ENCODE assay signal across 18 cellular contexts in genomic region chr18:48918660-48919415, GRCh38. TPM values are rescaled to one million over a fixed set of nuclear protein-coding genes. Genes with fewer than 3 reads are reported as not detected.
A peak's percentile ranks its signal among the peaks of the same experiment; 100 is the strongest.
DNase-seq lines count a peak whose midpoint lies in the region; ATAC-seq and TF ChIP-seq lines count a peak whose summit lies in the region.
"Had no signal": no experiment of that assay in that cellular context is flagged by ENCODE, and none has a peak within 500 bp of the region (broad histone marks: within the 10 kb centered on the region; RNA-seq: fewer than 3 reads in every experiment).

No MANE protein-coding gene starts in this region.

- H3K4me1 ChIP-seq in KMS-11 (ENCODE audit: low read depth, poor library complexity, severe bottlenecking) (peaks cover 100% of the 10 kb centered on the region), psoas muscle (peaks cover 18% of the 10 kb centered on the region)

- POLR2A ChIA-PET in CD4-positive, alpha-beta T cell (lab: Charles Lee), result no interaction called here

- H3K4me2 ChIP-seq in KMS-11, result peak overlapping the region; percentile 92

- 90 to 97% (median 91%) methylated on average over 9 of the region's 9 CpGs for WGBS in psoas muscle, 3 donors

- H3K79me2 ChIP-seq in KMS-11 (ENCODE audit: insufficient read depth, low read depth), result peaks cover 66% of the 10 kb centered on the region

- DNase-seq in CD4-positive, alpha-beta T cell, result no peak
- DNase-seq in caudate nucleus (lab: John Stamatoyannopoulos, UW) (no peak), mesothelial cell of epicardium (ENCODE audit: low spot score in 2 of 2, unreplicated experiment in 2 of 2) (no peak), psoas muscle (no peak), C1 segment of cervical spinal cord (lab: John Stamatoyannopoulos, UW) (no peak)
- no peak for DNase-seq in activated T-cell treated with anti-CD3 and anti-CD28 coated beads, Interleukin-2, amount 50 U/mL, for 1 hour
- DNase-seq: activated CD4-positive, alpha-beta memory T cell treated with anti-CD3 and anti-CD28 coated beads, Interleukin-2, amount 10 ng/mL, durations not matched to agents 7 days and 5 days; activated T-cell treated with anti-CD3 and anti-CD28 coated beads, Interleukin-2, amount 50 U/mL, for 4 hours; Calu3; foreskin keratinocyte; Kasumi-1; left ventricle myocardium superior; NCI-H1436 treated with DMSO at 0.1 percent for 48 hours; stimulated activated CD4-positive, alpha-beta T cell treated with anti-CD3 and anti-CD28 coated beads, Interleukin-4, amount 100 ng/mL, for 24 hours; WERI-Rb-1 had no signal

- peak overlapping the region; percentile 51 for H3K4me3 Mint-ChIP-seq in CD4-positive, alpha-beta T cell
- no peak overlapping the region for H3K4me3 Mint-ChIP-seq in mesothelial cell of epicardium
- H3K4me3 Mint-ChIP-seq: activated CD4-positive, alpha-beta memory T cell treated with anti-CD3 and anti-CD28 coated beads, Interleukin-2, amount 10 ng/mL, durations not matched to agents 7 days and 5 days; activated T-cell treated with anti-CD3 and anti-CD28 coated beads, Interleukin-2, amount 50 U/mL, for 4 hours had no signal

- intact Hi-C loops in CD4-positive, alpha-beta T cell (cut with DNase I, micrococcal nuclease), result loop anchor here (5.0 kb wide), 2 partner anchors 33 to 72 kb away; partner anchors contain the start of gene SMAD7 (in 1 of the 2)
- intact Hi-C loops in psoas muscle (cut with DNase I), result no loop called here

- H4K20me1 ChIP-seq in KMS-11 (ENCODE audit: insufficient read depth), result no peaks in the 10 kb centered on the region

- H3K4me1 Mint-ChIP-seq in CD4-positive, alpha-beta T cell (ENCODE audit: low read depth), result peaks cover 59% of the 10 kb centered on the region
- peaks cover 71% of the 10 kb centered on the region for H3K4me1 Mint-ChIP-seq in mesothelial cell of epicardium

- H3K27me3 Mint-ChIP-seq in CD4-positive, alpha-beta T cell, result no peaks in the 10 kb centered on the region
- H3K27me3 Mint-ChIP-seq in mesothelial cell of epicardium (ENCODE audit: low read depth), result no peaks in the 10 kb centered on the region
- H3K27me3 Mint-ChIP-seq: activated CD4-positive, alpha-beta memory T cell treated with anti-CD3 and anti-CD28 coated beads, Interleukin-2, amount 10 ng/mL, durations not matched to agents 7 days and 5 days had no signal

- ATAC-seq in CD4-positive, alpha-beta T cell (ENCODE audit: poor library complexity), result peak; percentile 21
- ATAC-seq in psoas muscle (no peak), GM19035 (IDR thresholded peaks at IDR 0.05; ENCODE audit: unreplicated experiment) (no peak)
- ATAC-seq: activated T-cell treated with anti-CD3 and anti-CD28 coated beads, Interleukin-2, amount 50 U/mL, for 4 hours; foreskin keratinocyte; left ventricle myocardium superior had no signal

- CTCF ChIA-PET in CD4-positive, alpha-beta T cell (lab: Charles Lee), result interaction anchor here (1.2 to 1.5 kb wide), 2 partner anchors 19 to 21 kb away, joined by 3 to 4 read pairs; no protein-coding TSS in a partner anchor

- peak overlapping the region; percentile 62 for H3K27ac Mint-ChIP-seq in CD4-positive, alpha-beta T cell
- H3K27ac Mint-ChIP-seq in mesothelial cell of epicardium, result peak overlapping the region; percentile 9
- H3K27ac Mint-ChIP-seq: activated CD4-positive, alpha-beta memory T cell treated with anti-CD3 and anti-CD28 coated beads, Interleukin-2, amount 10 ng/mL, durations not matched to agents 7 days and 5 days had no signal

- H3K27me3 ChIP-seq in CD4-positive, alpha-beta T cell (ENCODE audit: control insufficient read depth, insufficient read depth, low read length), result no peaks in the 10 kb centered on the region
- H3K27me3 ChIP-seq in KMS-11 (ENCODE audit: insufficient read depth, low read depth) (no peaks in the 10 kb centered on the region), psoas muscle (ENCODE audit: insufficient read depth in 3 of 3, low read length in 2 of 3) (no peaks in the 10 kb centered on the region)
- H3K27me3 ChIP-seq: foreskin keratinocyte had no signal

- no peak overlapping the region for H3K27ac ChIP-seq in CD4-positive, alpha-beta T cell (ENCODE audit: low read depth, low read length)
- H3K27ac ChIP-seq in KMS-11 (peak overlapping the region; percentile 94), caudate nucleus (ENCODE audit: low read depth, low read length) (peak overlapping the region; percentile 58), psoas muscle (no peak overlapping the region)
- H3K27ac ChIP-seq: foreskin keratinocyte, parathyroid adenoma, WERI-Rb-1 had no signal

- H3K9ac ChIP-seq in KMS-11, result peak overlapping the region; percentile 38; the same call in 1 of the 2 replicates
- H3K9ac ChIP-seq: parathyroid adenoma had no signal

- peaks cover 50% of the 10 kb centered on the region for H3K36me3 Mint-ChIP-seq in CD4-positive, alpha-beta T cell (ENCODE audit: low read depth)
- peaks cover 13% of the 10 kb centered on the region for H3K36me3 Mint-ChIP-seq in mesothelial cell of epicardium

- H3K9me3 Mint-ChIP-seq in CD4-positive, alpha-beta T cell, result no peaks in the 10 kb centered on the region
- H3K9me3 Mint-ChIP-seq in mesothelial cell of epicardium, result no peaks in the 10 kb centered on the region
- H3K9me3 Mint-ChIP-seq: activated CD4-positive, alpha-beta memory T cell treated with anti-CD3 and anti-CD28 coated beads, Interleukin-2, amount 10 ng/mL, durations not matched to agents 7 days and 5 days; activated T-cell treated with anti-CD3 and anti-CD28 coated beads, Interleukin-2, amount 50 U/mL, for 4 hours had no signal

- no peak overlapping the region for H2AFZ ChIP-seq in KMS-11 (ENCODE audit: low read depth)
- H2AFZ ChIP-seq: parathyroid adenoma had no signal

- TF ChIP-seq CTCF in CD4-positive, alpha-beta T cell (IDR thresholded peaks at IDR 0.05), result no peak
- TF ChIP-seq CTCF in KMS-11 (conservative IDR thresholded peaks at IDR 0.05; ENCODE audit: low read depth, low read length) (no peak; the same call in 1 of the 2 replicates), mesothelial cell of epicardium (IDR thresholded peaks at IDR 0.05; ENCODE audit: unreplicated experiment) (no peak), psoas muscle (IDR thresholded peaks at IDR 0.05) (no peak)

- H3K36me3 ChIP-seq in KMS-11 (ENCODE audit: insufficient read depth) (peaks cover 8% of the 10 kb centered on the region; the same call in 1 of the 2 replicates), psoas muscle (ENCODE audit: insufficient read depth in 1 of 2, low read depth in 1 of 2) (peaks cover 0 to 18% of the 10 kb centered on the region in 2 donors)

- no peaks in the 10 kb centered on the region for H3K9me3 ChIP-seq in CD4-positive, alpha-beta T cell (ENCODE audit: control insufficient read depth, low read length)
- no peaks in the 10 kb centered on the region for H3K9me3 ChIP-seq in psoas muscle

- no peak overlapping the region for H3K4me3 ChIP-seq in KMS-11 (IDR thresholded peaks at IDR 0.05; ENCODE audit: insufficient read depth, low read depth, low read length)
- H3K4me3 ChIP-seq in psoas muscle, result no peak overlapping the region

RNA-seq across cellular contexts. Expression of gene SMAD7, which starts 31.9 kb away (rescaled TPM):
- total RNA-seq in CD4-positive, alpha-beta T cell, result 100 to 1,000 TPM; 244 to 254 TPM
- total RNA-seq in mesothelial cell of epicardium, result 75.5 to 77.6 TPM (median 76.8 TPM) in 3 replicates
- total RNA-seq in psoas muscle, result 10 to 100 TPM in 2 of 4 donors, 1 to 10 TPM in 2; 8.4 to 14.7 (median 10.4) TPM
- 1 to 10 TPM; 5.4 to 6.1 (median 5.8) TPM for polyA plus RNA-seq in psoas muscle

Comparison
In these comparisons a context has a peak if more than half of its experiments do, and no peak if none do; other contexts are left out.
1. H3K27ac ChIP-seq: peak in KMS-11 (single experiment) and caudate nucleus (single experiment); none in CD4-positive, alpha-beta T cell (single experiment) and psoas muscle (single experiment).
2. intact Hi-C loops: an anchor here in CD4-positive, alpha-beta T cell (5.0 kb wide); none called in psoas muscle.